Comparison of ENCODE assay signal across 1 cellular context in the genomic region with DNA sequence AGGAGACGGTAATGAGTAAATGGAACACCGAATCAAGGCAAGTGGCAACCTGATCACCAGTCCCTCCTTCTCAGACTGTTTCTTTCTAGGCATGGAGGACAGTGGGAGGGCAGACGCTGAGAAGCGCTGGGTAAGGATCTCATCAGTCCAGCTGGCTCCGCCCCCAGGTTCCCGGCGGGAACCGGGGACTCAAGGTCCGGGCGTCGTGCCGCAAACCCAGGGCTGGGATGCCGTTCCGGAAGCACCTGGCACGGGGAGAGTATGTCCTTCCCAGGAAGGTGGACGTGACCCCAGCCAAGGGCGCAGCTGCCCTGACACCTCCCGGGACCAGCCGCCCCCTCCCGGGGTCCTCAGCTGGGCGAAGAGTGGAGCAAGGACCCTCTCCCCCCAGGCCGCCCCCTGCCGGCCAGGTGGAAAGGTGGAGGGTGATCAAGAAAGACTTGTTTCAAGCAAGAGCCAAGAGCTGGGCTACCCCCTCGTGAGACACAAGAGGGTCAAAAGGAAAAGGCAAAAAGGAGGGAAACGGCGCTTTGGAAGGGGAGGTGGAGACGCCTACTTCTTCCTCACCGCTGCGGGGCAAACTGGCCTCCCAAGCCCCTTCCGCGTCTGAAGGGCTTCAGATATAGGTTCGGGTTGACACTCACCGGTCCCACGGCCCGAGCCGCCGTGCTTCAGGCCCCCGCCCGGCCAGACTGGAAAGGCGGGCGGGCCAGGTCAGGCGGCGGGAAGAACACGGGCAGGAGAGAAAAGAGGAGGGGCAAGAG.
TF ChIP-seq lines count a peak whose summit lies in the region.

A gene with protein sequence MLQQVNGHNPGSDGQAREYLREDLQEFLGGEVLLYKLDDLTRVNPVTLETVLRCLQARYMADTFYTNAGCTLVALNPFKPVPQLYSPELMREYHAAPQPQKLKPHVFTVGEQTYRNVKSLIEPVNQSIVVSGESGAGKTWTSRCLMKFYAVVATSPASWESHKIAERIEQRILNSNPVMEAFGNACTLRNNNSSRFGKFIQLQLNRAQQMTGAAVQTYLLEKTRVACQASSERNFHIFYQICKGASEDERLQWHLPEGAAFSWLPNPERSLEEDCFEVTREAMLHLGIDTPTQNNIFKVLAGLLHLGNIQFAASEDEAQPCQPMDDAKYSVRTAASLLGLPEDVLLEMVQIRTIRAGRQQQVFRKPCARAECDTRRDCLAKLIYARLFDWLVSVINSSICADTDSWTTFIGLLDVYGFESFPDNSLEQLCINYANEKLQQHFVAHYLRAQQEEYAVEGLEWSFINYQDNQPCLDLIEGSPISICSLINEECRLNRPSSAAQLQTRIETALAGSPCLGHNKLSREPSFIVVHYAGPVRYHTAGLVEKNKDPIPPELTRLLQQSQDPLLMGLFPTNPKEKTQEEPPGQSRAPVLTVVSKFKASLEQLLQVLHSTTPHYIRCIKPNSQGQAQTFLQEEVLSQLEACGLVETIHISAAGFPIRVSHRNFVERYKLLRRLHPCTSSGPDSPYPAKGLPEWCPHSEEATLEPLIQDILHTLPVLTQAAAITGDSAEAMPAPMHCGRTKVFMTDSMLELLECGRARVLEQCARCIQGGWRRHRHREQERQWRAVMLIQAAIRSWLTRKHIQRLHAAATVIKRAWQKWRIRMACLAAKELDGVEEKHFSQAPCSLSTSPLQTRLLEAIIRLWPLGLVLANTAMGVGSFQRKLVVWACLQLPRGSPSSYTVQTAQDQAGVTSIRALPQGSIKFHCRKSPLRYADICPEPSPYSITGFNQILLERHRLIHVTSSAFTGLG (minus strand): TSS at position 752 of the 764 bp plus-strand sequence. CDS start 2,330 bp downstream, outside the sequence.

TF ChIP-seq in HepG2, 621 proteins besides CTCF, POLR2A, EP300 and RAD21 (continued from another document and continues in another):
- TF ChIP-seq, protein P1, sequence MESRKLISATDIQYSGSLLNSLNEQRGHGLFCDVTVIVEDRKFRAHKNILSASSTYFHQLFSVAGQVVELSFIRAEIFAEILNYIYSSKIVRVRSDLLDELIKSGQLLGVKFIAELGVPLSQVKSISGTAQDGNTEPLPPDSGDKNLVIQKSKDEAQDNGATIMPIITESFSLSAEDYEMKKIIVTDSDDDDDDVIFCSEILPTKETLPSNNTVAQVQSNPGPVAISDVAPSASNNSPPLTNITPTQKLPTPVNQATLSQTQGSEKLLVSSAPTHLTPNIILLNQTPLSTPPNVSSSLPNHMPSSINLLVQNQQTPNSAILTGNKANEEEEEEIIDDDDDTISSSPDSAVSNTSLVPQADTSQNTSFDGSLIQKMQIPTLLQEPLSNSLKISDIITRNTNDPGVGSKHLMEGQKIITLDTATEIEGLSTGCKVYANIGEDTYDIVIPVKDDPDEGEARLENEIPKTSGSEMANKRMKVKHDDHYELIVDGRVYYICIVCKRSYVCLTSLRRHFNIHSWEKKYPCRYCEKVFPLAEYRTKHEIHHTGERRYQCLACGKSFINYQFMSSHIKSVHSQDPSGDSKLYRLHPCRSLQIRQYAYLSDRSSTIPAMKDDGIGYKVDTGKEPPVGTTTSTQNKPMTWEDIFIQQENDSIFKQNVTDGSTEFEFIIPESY (CRISPR knock-in tag; IDR thresholded peaks at IDR 0.05), result no peak
- TF ChIP-seq HES4 (CRISPR knock-in tag; IDR thresholded peaks at IDR 0.05; ENCODE audit: borderline replicate concordance) (peak; percentile 18; the same call in 1 of the 2 replicates), SRSF1 (optimal IDR thresholded peaks at IDR 0.05; ENCODE audit: low read depth, low read length) (no peak), ZNF768 (CRISPR knock-in tag; IDR thresholded peaks at IDR 0.05) (no peak; the same call in 1 of the 2 replicates), SMAD9 (CRISPR knock-in tag; IDR thresholded peaks at IDR 0.05) (no peak), ZFAT (CRISPR knock-in tag; conservative IDR thresholded peaks at IDR 0.05) (no peak), ZNF18 (CRISPR knock-in tag; IDR thresholded peaks at IDR 0.05; ENCODE audit: insufficient replicate concordance) (no peak), SNAPC2 (CRISPR knock-in tag; IDR thresholded peaks at IDR 0.05) (no peak), TAF15 (IDR thresholded peaks at IDR 0.05; ENCODE audit: low read depth, low read length, poor library complexity, severe bottlenecking) (no peak), ZKSCAN8 (CRISPR knock-in tag; IDR thresholded peaks at IDR 0.05; ENCODE audit: borderline replicate concordance) (no peak), NCOA5 (CRISPR knock-in tag; IDR thresholded peaks at IDR 0.05) (no peak), ZSCAN29 (CRISPR knock-in tag; conservative IDR thresholded peaks at IDR 0.05) (0 out of 2 replicates have a peak, but pooled peaks have one; percentile 6), ZNF503 (CRISPR knock-in tag; IDR thresholded peaks at IDR 0.05) (no peak), ZNF674 (CRISPR knock-in tag; IDR thresholded peaks at IDR 0.05; ENCODE audit: low read depth) (no peak), JARID2 (CRISPR knock-in tag; IDR thresholded peaks at IDR 0.05; ENCODE audit: insufficient replicate concordance) (no peak), SMAD3 (CRISPR knock-in tag; IDR thresholded peaks at IDR 0.05) (no peak), ZNF850 (CRISPR knock-in tag; conservative IDR thresholded peaks at IDR 0.05) (no peak), GZF1 (CRISPR knock-in tag; IDR thresholded peaks at IDR 0.05) (no peak), JUNB (CRISPR knock-in tag; IDR thresholded peaks at IDR 0.05; ENCODE audit: borderline replicate concordance) (no peak), ZC3H13 (CRISPR knock-in tag; IDR thresholded peaks at IDR 0.05) (peak; percentile 54; the same call in 1 of the 2 replicates), IKZF4 (CRISPR knock-in tag; IDR thresholded peaks at IDR 0.05; ENCODE audit: borderline replicate concordance, low read depth, not compliant biosample characterization) (no peak), ETV5 (CRISPR knock-in tag; IDR thresholded peaks at IDR 0.05; ENCODE audit: borderline replicate concordance) (peak; percentile 53; the same call in 1 of the 2 replicates), PTBP1 (IDR thresholded peaks at IDR 0.05; ENCODE audit: low read depth, low read length, poor library complexity, severe bottlenecking) (no peak), MAF1 (CRISPR knock-in tag; IDR thresholded peaks at IDR 0.05; ENCODE audit: borderline replicate concordance) (no peak), TAF1 (CRISPR knock-in tag; IDR thresholded peaks at IDR 0.05) (no peak)
- TF ChIP-seq, protein P2, sequence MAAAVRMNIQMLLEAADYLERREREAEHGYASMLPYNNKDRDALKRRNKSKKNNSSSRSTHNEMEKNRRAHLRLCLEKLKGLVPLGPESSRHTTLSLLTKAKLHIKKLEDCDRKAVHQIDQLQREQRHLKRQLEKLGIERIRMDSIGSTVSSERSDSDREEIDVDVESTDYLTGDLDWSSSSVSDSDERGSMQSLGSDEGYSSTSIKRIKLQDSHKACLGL (CRISPR knock-in tag; IDR thresholded peaks at IDR 0.05), result 0 out of 2 replicates have a peak, but pooled peaks have one; percentile 5
- TF ChIP-seq, protein P3, sequence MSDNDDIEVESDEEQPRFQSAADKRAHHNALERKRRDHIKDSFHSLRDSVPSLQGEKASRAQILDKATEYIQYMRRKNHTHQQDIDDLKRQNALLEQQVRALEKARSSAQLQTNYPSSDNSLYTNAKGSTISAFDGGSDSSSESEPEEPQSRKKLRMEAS (IDR thresholded peaks at IDR 0.05), result peak; percentile 63
- TF ChIP-seq, protein P4, sequence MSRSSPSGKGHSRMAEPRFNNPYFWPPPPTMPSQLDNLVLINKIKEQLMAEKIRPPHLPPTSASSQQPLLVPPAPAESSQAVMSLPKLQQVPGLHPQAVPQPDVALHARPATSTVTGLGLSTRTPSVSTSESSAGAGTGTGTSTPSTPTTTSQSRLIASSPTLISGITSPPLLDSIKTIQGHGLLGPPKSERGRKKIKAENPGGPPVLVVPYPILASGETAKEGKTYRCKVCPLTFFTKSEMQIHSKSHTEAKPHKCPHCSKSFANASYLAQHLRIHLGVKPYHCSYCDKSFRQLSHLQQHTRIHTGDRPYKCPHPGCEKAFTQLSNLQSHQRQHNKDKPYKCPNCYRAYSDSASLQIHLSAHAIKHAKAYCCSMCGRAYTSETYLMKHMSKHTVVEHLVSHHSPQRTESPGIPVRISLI (CRISPR knock-in tag; IDR thresholded peaks at IDR 0.05; ENCODE audit: borderline replicate concordance), result no peak
- TF ChIP-seq, protein P5, sequence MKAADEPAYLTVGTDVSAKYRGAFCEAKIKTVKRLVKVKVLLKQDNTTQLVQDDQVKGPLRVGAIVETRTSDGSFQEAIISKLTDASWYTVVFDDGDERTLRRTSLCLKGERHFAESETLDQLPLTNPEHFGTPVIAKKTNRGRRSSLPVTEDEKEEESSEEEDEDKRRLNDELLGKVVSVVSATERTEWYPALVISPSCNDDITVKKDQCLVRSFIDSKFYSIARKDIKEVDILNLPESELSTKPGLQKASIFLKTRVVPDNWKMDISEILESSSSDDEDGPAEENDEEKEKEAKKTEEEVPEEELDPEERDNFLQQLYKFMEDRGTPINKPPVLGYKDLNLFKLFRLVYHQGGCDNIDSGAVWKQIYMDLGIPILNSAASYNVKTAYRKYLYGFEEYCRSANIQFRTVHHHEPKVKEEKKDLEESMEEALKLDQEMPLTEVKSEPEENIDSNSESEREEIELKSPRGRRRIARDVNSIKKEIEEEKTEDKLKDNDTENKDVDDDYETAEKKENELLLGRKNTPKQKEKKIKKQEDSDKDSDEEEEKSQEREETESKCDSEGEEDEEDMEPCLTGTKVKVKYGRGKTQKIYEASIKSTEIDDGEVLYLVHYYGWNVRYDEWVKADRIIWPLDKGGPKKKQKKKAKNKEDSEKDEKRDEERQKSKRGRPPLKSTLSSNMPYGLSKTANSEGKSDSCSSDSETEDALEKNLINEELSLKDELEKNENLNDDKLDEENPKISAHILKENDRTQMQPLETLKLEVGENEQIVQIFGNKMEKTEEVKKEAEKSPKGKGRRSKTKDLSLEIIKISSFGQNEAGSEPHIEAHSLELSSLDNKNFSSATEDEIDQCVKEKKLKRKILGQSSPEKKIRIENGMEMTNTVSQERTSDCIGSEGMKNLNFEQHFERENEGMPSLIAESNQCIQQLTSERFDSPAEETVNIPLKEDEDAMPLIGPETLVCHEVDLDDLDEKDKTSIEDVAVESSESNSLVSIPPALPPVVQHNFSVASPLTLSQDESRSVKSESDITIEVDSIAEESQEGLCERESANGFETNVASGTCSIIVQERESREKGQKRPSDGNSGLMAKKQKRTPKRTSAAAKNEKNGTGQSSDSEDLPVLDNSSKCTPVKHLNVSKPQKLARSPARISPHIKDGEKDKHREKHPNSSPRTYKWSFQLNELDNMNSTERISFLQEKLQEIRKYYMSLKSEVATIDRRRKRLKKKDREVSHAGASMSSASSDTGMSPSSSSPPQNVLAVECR (CRISPR knock-in tag; IDR thresholded peaks at IDR 0.05; ENCODE audit: borderline replicate concordance), result no peak
- TF ChIP-seq, protein P6, sequence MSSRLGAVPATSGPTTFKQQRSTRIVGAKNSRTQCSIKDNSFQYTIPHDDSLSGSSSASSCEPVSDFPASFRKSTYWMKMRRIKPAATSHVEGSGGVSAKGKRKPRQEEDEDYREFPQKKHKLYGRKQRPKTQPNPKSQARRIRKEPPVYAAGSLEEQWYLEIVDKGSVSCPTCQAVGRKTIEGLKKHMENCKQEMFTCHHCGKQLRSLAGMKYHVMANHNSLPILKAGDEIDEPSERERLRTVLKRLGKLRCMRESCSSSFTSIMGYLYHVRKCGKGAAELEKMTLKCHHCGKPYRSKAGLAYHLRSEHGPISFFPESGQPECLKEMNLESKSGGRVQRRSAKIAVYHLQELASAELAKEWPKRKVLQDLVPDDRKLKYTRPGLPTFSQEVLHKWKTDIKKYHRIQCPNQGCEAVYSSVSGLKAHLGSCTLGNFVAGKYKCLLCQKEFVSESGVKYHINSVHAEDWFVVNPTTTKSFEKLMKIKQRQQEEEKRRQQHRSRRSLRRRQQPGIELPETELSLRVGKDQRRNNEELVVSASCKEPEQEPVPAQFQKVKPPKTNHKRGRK (CRISPR knock-in tag; IDR thresholded peaks at IDR 0.05), result no peak
- TF ChIP-seq, protein P7, sequence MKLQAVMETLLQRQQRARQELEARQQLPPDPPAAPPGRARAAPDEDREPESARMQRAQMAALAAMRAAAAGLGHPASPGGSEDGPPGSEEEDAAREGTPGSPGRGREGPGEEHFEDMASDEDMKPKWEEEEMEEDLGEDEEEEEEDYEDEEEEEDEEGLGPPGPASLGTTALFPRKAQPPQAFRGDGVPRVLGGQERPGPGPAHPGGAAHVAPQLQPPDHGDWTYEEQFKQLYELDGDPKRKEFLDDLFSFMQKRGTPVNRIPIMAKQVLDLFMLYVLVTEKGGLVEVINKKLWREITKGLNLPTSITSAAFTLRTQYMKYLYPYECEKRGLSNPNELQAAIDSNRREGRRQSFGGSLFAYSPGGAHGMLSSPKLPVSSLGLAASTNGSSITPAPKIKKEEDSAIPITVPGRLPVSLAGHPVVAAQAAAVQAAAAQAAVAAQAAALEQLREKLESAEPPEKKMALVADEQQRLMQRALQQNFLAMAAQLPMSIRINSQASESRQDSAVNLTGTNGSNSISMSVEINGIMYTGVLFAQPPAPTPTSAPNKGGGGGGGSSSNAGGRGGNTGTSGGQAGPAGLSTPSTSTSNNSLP (IDR thresholded peaks at IDR 0.05; ENCODE audit: low read depth, low read length), result no peak
